ENCODE assay signal across 18 cellular contexts in the genomic region with DNA sequence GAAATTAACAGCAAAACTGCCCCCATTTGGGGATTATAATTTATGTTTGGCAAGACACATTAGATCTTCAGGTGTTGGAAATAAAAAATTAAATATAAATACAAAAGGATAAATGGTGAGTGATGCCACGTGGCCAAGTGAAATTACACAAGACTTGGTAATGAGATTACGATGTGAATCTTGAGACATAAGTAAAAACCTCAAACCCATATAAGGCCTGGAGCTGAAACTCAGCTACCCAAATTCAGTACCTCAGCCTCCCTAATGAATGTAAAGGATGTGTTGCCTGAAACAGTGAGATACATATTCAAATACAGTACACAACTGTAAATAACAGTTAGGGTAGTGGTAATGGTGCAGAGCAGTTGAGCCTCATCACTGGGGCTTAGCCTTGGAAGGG.
A peak's percentile ranks its signal among the peaks of the same experiment; 100 is the strongest.
DNase-seq lines count a peak whose midpoint lies in the region; ATAC-seq, FAIRE-seq and TF ChIP-seq lines count a peak whose summit lies in the region.
"Had no signal": no experiment of that assay in that cellular context is flagged by ENCODE, and none has a peak within 500 bp of the region (broad histone marks: within the 10 kb centered on the region; RNA-seq: fewer than 3 reads in every experiment).

No MANE protein-coding gene starts in this region.

- no peak overlapping the region for H2BK120ac ChIP-seq in mesendoderm (ENCODE audit: low read depth, low read length)

- CTCF ChIA-PET in GM12878 (lab: Yijun Ruan, JAX), result no interaction called here

- TF ChIP-seq POLR2A in NB4 (IDR thresholded peaks at IDR 0.05; ENCODE audit: extremely low read depth, insufficient read length), result no peak
- no peak for TF ChIP-seq POLR2A in GM12878 (IDR thresholded peaks at IDR 0.05; ENCODE audit: low read depth, low read length)

- H4K20me1 ChIP-seq in DND-41 (ENCODE audit: insufficient read depth, low read length) (no peaks in the 10 kb centered on the region), GM12878 (ENCODE audit: control insufficient read depth, insufficient read depth) (no peaks in the 10 kb centered on the region)

- peak overlapping the region; percentile 65 for H2AFZ ChIP-seq in DND-41 (ENCODE audit: low read depth, low read length)
- no peak overlapping the region for H2AFZ ChIP-seq in GM12878 (ENCODE audit: control insufficient read depth, low read depth, low read length)

- H2BK15ac ChIP-seq in mesendoderm (replicated peaks; ENCODE audit: low read depth), result no peak overlapping the region

- no peak overlapping the region for H3K23ac ChIP-seq in mesendoderm (ENCODE audit: low read length)

- H3K79me2 ChIP-seq in DND-41 (ENCODE audit: insufficient read depth, low read length) (peaks cover 18% of the 10 kb centered on the region), GM12878 (ENCODE audit: control insufficient read depth, insufficient read depth, low read length) (no peaks in the 10 kb centered on the region), mesendoderm (ENCODE audit: control insufficient read depth, insufficient read depth, low read length) (no peaks in the 10 kb centered on the region)

- POLR2A ChIA-PET in GM12878 (lab: Charles Lee), result interaction anchor here (0.5 kb wide), 1 partner anchor 115 kb away, joined by 3 read pairs; no protein-coding TSS in a partner anchor

- no peak for TF ChIP-seq RAD21 in GM12878 (IDR thresholded peaks at IDR 0.05; ENCODE audit: insufficient read depth, low read depth, low read length)

- ATAC-seq in DND-41 (ENCODE audit: insufficient read depth, low read depth), result peak; percentile 52
- peak; percentile 24; the same call in 2 of the 3 replicates for ATAC-seq in GM12878
- ATAC-seq in Right ventricle myocardium inferior, result no peak
- ATAC-seq: HepG2, SK-N-SH treated with all-trans-retinoic acid at 6 μM for 48 hours had no signal

- peaks cover 49% of the 10 kb centered on the region for H3K4me1 ChIP-seq in DND-41 (ENCODE audit: insufficient read depth, low read length)
- no peaks in the 10 kb centered on the region for H3K4me1 ChIP-seq in GM12878 (ENCODE audit: control insufficient read depth, insufficient read depth, low read length)
- H3K4me1 ChIP-seq in mesendoderm (ENCODE audit: control insufficient read depth, low read depth, low read length), result no peaks in the 10 kb centered on the region

- H3K9me3 ChIP-seq in DND-41 (ENCODE audit: insufficient read depth, low read length, severe bottlenecking) (peaks cover 36% of the 10 kb centered on the region), GM12878 (replicated peaks; ENCODE audit: control insufficient read depth, insufficient read depth, low read length) (no peaks in the 10 kb centered on the region; the same call in 2 of the 3 replicates), MG63 (no peaks in the 10 kb centered on the region)
- H3K9me3 ChIP-seq: BE2C had no signal

- intact Hi-C loops in GM12878 (cut with micrococcal nuclease; ENCODE audit: unreplicated experiment), result no loop called here
- intact Hi-C loops in Right ventricle myocardium inferior (cut with DNase I), result no loop called here

- no peak for FAIRE-seq in GM12878 (lab: Jason Lieb, UNC)
- FAIRE-seq: HepG2 had no signal

- H3K4me2 ChIP-seq in DND-41 (ENCODE audit: insufficient read depth, low read length), result peak overlapping the region; percentile 52; the same call in 1 of the 2 replicates
- H3K4me2 ChIP-seq in GM12878 (ENCODE audit: control insufficient read depth, insufficient read depth), result no peak overlapping the region
- no peak overlapping the region for H3K4me2 ChIP-seq in mesendoderm (ENCODE audit: low read length)
- H3K4me2 ChIP-seq: KMS-11 had no signal

- H3K9ac ChIP-seq in DND-41 (ENCODE audit: low read depth, low read length) (peak overlapping the region; percentile 64), GM12878 (ENCODE audit: control insufficient read depth, insufficient read depth, low read length) (no peak overlapping the region), mesendoderm (ENCODE audit: low read length) (no peak overlapping the region)
- H3K9ac ChIP-seq: KMS-11 had no signal

- H3K4me3 ChIP-seq in DND-41 (ENCODE audit: low read depth in 1 of 2, low read length in 2 of 2) (no peak overlapping the region), NB4 (ENCODE audit: low read depth, low read length) (no peak overlapping the region), GM12878 (no peak overlapping the region), mesendoderm (ENCODE audit: low read length) (no peak overlapping the region), MG63 (no peak overlapping the region)

- no peak overlapping the region for H3K4ac ChIP-seq in mesendoderm (ENCODE audit: low read depth, low read length)

- TF ChIP-seq CTCF in DND-41 (IDR thresholded peaks at IDR 0.05; ENCODE audit: borderline replicate concordance, extremely low read depth, low read length, poor library complexity, severe bottlenecking), result no peak
- TF ChIP-seq CTCF in NB4 (IDR thresholded peaks at IDR 0.05; ENCODE audit: low read depth, low read length), result no peak
- no peak for TF ChIP-seq CTCF in GM12878 (IDR thresholded peaks at IDR 0.05 in 2 of 3, conservative IDR thresholded peaks at IDR 0.05 in 1 of 3; ENCODE audit: control insufficient read depth in 2 of 3, extremely low read depth in 1 of 3, insufficient read depth in 1 of 3, low read depth in 3 of 3, low read length in 3 of 3)

- no TSS peak for BruUV-seq in GM12878 (replicated peaks; lab: Mats Ljungman, UMichigan)

- RAD21 ChIA-PET in GM12878 (lab: Charles Lee; ENCODE audit: unreplicated experiment), result no interaction called here

- H3K27ac ChIP-seq in DND-41 (ENCODE audit: low read length), result peak overlapping the region; percentile 92
- H3K27ac ChIP-seq in GM12878 (ENCODE audit: control insufficient read depth, insufficient read depth), result no peak overlapping the region
- H3K27ac ChIP-seq in mesendoderm (ENCODE audit: low read depth, low read length), result no peak overlapping the region
- H3K27ac ChIP-seq: KMS-11 had no signal

- 0% methylated on average over 2 of the region's 2 CpGs for WGBS in GM12878 (ENCODE audit: insufficient coverage, insufficient replicate concordance, low lambda C conversion rate, missing lambda C conversion rate)
- WGBS in mesendoderm (ENCODE audit: extremely low coverage, insufficient coverage, low lambda C conversion rate), result no CpG with 5 or more reads among the region's 2 CpGs

- no peak for TF ChIP-seq EP300 in GM12878 (IDR thresholded peaks at IDR 0.05; ENCODE audit: borderline replicate concordance in 1 of 2, control insufficient read depth in 1 of 2, low read depth in 2 of 2, low read length in 2 of 2)

- H2AK5ac ChIP-seq in mesendoderm (ENCODE audit: low read length), result no peak overlapping the region

- H3K56ac ChIP-seq in mesendoderm (ENCODE audit: low read length), result no peak overlapping the region

- no peak overlapping the region for H2BK5ac ChIP-seq in mesendoderm (ENCODE audit: low read length)

- H4K8ac ChIP-seq in mesendoderm (ENCODE audit: low read depth, low read length), result no peak overlapping the region

- no peak overlapping the region for H4K5ac ChIP-seq in mesendoderm (ENCODE audit: low read length)

- H3K36me3 ChIP-seq in DND-41 (ENCODE audit: insufficient read depth, low read length) (peaks cover 27% of the 10 kb centered on the region), GM12878 (ENCODE audit: control insufficient read depth in 2 of 2, insufficient read depth in 2 of 2, low read length in 1 of 2) (no peaks in the 10 kb centered on the region), mesendoderm (ENCODE audit: control insufficient read depth, insufficient read depth, low read length) (no peaks in the 10 kb centered on the region), MG63 (no peaks in the 10 kb centered on the region)
- H3K36me3 ChIP-seq: BE2C had no signal

- H3K27me3 ChIP-seq in DND-41 (ENCODE audit: insufficient read depth, low read length, poor library complexity), result no peaks in the 10 kb centered on the region
- H3K27me3 ChIP-seq in GM12878 (replicated peaks in 1 of 2; ENCODE audit: control insufficient read depth in 2 of 2, insufficient read depth in 2 of 2, low read length in 1 of 2), result no peaks in the 10 kb centered on the region
- no peaks in the 10 kb centered on the region for H3K27me3 ChIP-seq in mesendoderm (ENCODE audit: insufficient read depth, low read length, poor library complexity)
- H3K27me3 ChIP-seq in MG63, result no peaks in the 10 kb centered on the region
- H3K27me3 ChIP-seq: BE2C had no signal

- DNase-seq in DND-41 (peak; percentile 38), NB4 (ENCODE audit: low read depth) (peak; percentile 2), GM12878 (ENCODE audit: low read depth, low spot score) (no peak), mesendoderm (no peak), Right ventricle myocardium inferior (ENCODE audit: missing footprints) (no peak), NCI-H2196 (lab: John Stamatoyannopoulos, UW; ENCODE audit: unreplicated experiment) (no peak), MG63 (no peak)
- DNase-seq: BE2C; CD4-positive, alpha-beta memory T cell; DMS79 treated with DMSO at 0.1 percent for 48 hours; MM.1S; NCI-H1417; NCI-H2029; NCI-H526; OCI-M1 had no signal

- in situ Hi-C loops in GM12878 (cut with MboI), result no loop called here

- H3K79me1 ChIP-seq in mesendoderm (ENCODE audit: low read length), result no peaks in the 10 kb centered on the region

- peak overlapping the region; percentile 39 for H3K18ac ChIP-seq in mesendoderm (ENCODE audit: low read length)

- SMC1A ChIA-PET in GM12878 (lab: Charles Lee; ENCODE audit: uncharacterized antibody, unreplicated experiment), result no interaction called here

TF ChIP-seq in GM12878, 131 proteins besides CTCF, POLR2A, EP300 and RAD21 (continues in another document):
- TF ChIP-seq SIX5 (IDR thresholded peaks at IDR 0.05; ENCODE audit: low read depth, low read length, severe bottlenecking) (no peak), NR2C1 (IDR thresholded peaks at IDR 0.05) (no peak), ASH2L (IDR thresholded peaks at IDR 0.05; ENCODE audit: borderline replicate concordance, low read depth) (no peak), CHD4 (IDR thresholded peaks at IDR 0.05) (no peak), NR2C2 (IDR thresholded peaks at IDR 0.05; ENCODE audit: borderline replicate concordance, control insufficient read depth, insufficient read length, low read depth) (no peak), HDGF (IDR thresholded peaks at IDR 0.05) (no peak), ZNF207 (IDR thresholded peaks at IDR 0.05; ENCODE audit: borderline replicate concordance) (no peak), MEF2B (IDR thresholded peaks at IDR 0.05; ENCODE audit: partially characterized antibody, poor library complexity, severe bottlenecking) (no peak), ZNF384 (IDR thresholded peaks at IDR 0.05; ENCODE audit: borderline replicate concordance, low read depth, low read length) (no peak)

Comparison
In these comparisons a context has a peak if more than half of its experiments do, and no peak if none do; other contexts are left out.
1. DNase-seq: peak in DND-41 (single experiment) and NB4 (single experiment); none in GM12878 (single experiment), mesendoderm (single experiment), Right ventricle myocardium inferior (single experiment), NCI-H2196 (single experiment) and MG63 (single experiment).